Comparison of ENCODE assay signal across 22 cellular contexts in the genomic region with DNA sequence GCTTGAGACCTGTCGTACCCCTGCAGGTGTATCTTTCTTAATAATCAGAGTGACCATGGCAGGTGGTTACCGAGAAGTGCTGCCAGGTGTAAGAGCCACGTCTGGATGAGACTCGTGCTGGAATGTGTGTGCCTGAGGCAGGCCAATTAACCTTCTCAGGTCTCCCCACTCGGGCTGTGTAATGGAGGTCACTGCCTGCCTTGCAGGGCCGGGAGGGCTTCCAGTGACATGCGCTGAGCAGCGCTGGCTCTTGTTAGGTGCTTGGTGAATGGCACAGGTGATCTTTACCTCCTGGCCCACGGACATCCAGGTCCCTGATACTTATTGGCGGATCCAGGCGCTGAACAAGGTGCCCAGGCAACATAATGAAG. TPM values are rescaled to one million over a fixed set of nuclear protein-coding genes. Genes with fewer than 3 reads are reported as not detected.
A peak's percentile ranks its signal among the peaks of the same experiment; 100 is the strongest.
DNase-seq lines count a peak whose midpoint lies in the region; ATAC-seq and TF ChIP-seq lines count a peak whose summit lies in the region.
"Had no signal": no experiment of that assay in that cellular context is flagged by ENCODE, and none has a peak within 500 bp of the region (broad histone marks: within the 10 kb centered on the region; RNA-seq: fewer than 3 reads in every experiment).

No MANE protein-coding gene starts in this region.

- H3K4me1 Mint-ChIP-seq in central memory CD8-positive, alpha-beta T cell = peaks cover 42% of the 10 kb centered on the region
- peaks cover 21% of the 10 kb centered on the region for H3K4me1 Mint-ChIP-seq in progenitor cell of endocrine pancreas (ENCODE audit: low read depth)
- H3K4me1 Mint-ChIP-seq in CD4-positive, alpha-beta T cell (ENCODE audit: low read depth) = peaks cover 7% of the 10 kb centered on the region

- no peaks in the 10 kb centered on the region for H3K27me3 Mint-ChIP-seq in central memory CD8-positive, alpha-beta T cell
- H3K27me3 Mint-ChIP-seq in progenitor cell of endocrine pancreas = no peaks in the 10 kb centered on the region
- peaks cover 6% of the 10 kb centered on the region for H3K27me3 Mint-ChIP-seq in CD4-positive, alpha-beta T cell
- H3K27me3 Mint-ChIP-seq: memory B cell, T-helper 17 cell had no signal

- no peaks in the 10 kb centered on the region for H3K9me3 Mint-ChIP-seq in central memory CD8-positive, alpha-beta T cell
- H3K9me3 Mint-ChIP-seq in progenitor cell of endocrine pancreas (ENCODE audit: low read depth) = no peaks in the 10 kb centered on the region
- H3K9me3 Mint-ChIP-seq in CD4-positive, alpha-beta T cell = no peaks in the 10 kb centered on the region
- H3K9me3 Mint-ChIP-seq: activated T-cell treated with anti-CD3 and anti-CD28 coated beads, Interleukin-2, amount 50 U/mL, for 4 hours; memory B cell had no signal

- no peaks in the 10 kb centered on the region for H3K9me3 ChIP-seq in CD4-positive, alpha-beta T cell (ENCODE audit: control insufficient read depth, low read length)
- H3K9me3 ChIP-seq: ascending aorta, SJCRH30, spleen had no signal

- DNase-seq in DMS79 treated with DMSO at 0.1 percent for 48 hours (lab: John Stamatoyannopoulos, UW) = peak; percentile 22
- DNase-seq in DMS79 (lab: John Stamatoyannopoulos, UW) = no peak
- peak; percentile 34 for DNase-seq in NCI-H2029 (lab: John Stamatoyannopoulos, UW)
- no peak for DNase-seq in central memory CD8-positive, alpha-beta T cell (ENCODE audit: low spot score in 2 of 2)
- no peak for DNase-seq in progenitor cell of endocrine pancreas (ENCODE audit: low spot score, unreplicated experiment)
- no peak for DNase-seq in NCI-H1436 treated with DMSO at 0.1 percent for 48 hours (lab: John Stamatoyannopoulos, UW)
- DNase-seq in CD4-positive, alpha-beta T cell = no peak
- DNase-seq: activated CD8-positive, alpha-beta T cell treated with anti-CD3 and anti-CD28 coated beads, Interleukin-2, amount 10 ng/mL, durations not matched to agents 7 days and 5 days; activated naive CD4-positive, alpha-beta T cell treated with anti-CD3 and anti-CD28 coated beads, Interleukin-2, amount 50 U/mL, for 16 hours; activated T-cell treated with anti-CD3 and anti-CD28 coated beads, Interleukin-2, amount 50 U/mL, for 4 hours; C1 segment of cervical spinal cord; Karpas-422; kidney; NCI-H1092 treated with DMSO at 0.1 percent for 48 hours; NCI-H446 treated with DMSO at 0.1 percent for 48 hours; SJCRH30; spleen; T-helper 17 cell had no signal

- no peak overlapping the region for H3K4me3 Mint-ChIP-seq in central memory CD8-positive, alpha-beta T cell
- H3K4me3 Mint-ChIP-seq in progenitor cell of endocrine pancreas (ENCODE audit: low read depth) = no peak overlapping the region
- no peak overlapping the region for H3K4me3 Mint-ChIP-seq in CD4-positive, alpha-beta T cell
- H3K4me3 Mint-ChIP-seq: activated CD8-positive, alpha-beta T cell treated with anti-CD3 and anti-CD28 coated beads, Interleukin-2, amount 10 ng/mL, durations not matched to agents 7 days and 5 days; activated T-cell treated with anti-CD3 and anti-CD28 coated beads, Interleukin-2, amount 50 U/mL, for 4 hours; memory B cell; T-helper 17 cell had no signal

- H3K36me3 Mint-ChIP-seq in central memory CD8-positive, alpha-beta T cell (ENCODE audit: insufficient read depth) = peaks cover 6% of the 10 kb centered on the region
- no peaks in the 10 kb centered on the region for H3K36me3 Mint-ChIP-seq in progenitor cell of endocrine pancreas (ENCODE audit: insufficient read depth)
- no peaks in the 10 kb centered on the region for H3K36me3 Mint-ChIP-seq in CD4-positive, alpha-beta T cell (ENCODE audit: low read depth)
- H3K36me3 Mint-ChIP-seq: memory B cell had no signal

- POLR2A ChIA-PET in CD4-positive, alpha-beta T cell (lab: Charles Lee) = no interaction called here

- ATAC-seq in central memory CD8-positive, alpha-beta T cell (replicated peaks; ENCODE audit: extremely low read depth, poor library complexity, severe bottlenecking) = no peak
- no peak for ATAC-seq in CD4-positive, alpha-beta T cell (ENCODE audit: poor library complexity)
- no peak for ATAC-seq in GM21515 (IDR thresholded peaks at IDR 0.05; ENCODE audit: unreplicated experiment)
- ATAC-seq: activated CD8-positive, alpha-beta T cell treated with anti-CD3 and anti-CD28 coated beads, Interleukin-2, amount 10 ng/mL, durations not matched to agents 7 days and 5 days; activated T-cell treated with anti-CD3 and anti-CD28 coated beads, Interleukin-2, amount 50 U/mL, for 4 hours; T-helper 17 cell had no signal

- H3K27ac Mint-ChIP-seq in central memory CD8-positive, alpha-beta T cell (ENCODE audit: low read depth) = peak overlapping the region; percentile 84
- H3K27ac Mint-ChIP-seq in progenitor cell of endocrine pancreas = peak overlapping the region; percentile 46
- no peak overlapping the region for H3K27ac Mint-ChIP-seq in CD4-positive, alpha-beta T cell
- H3K27ac Mint-ChIP-seq: activated CD8-positive, alpha-beta T cell treated with anti-CD3 and anti-CD28 coated beads, Interleukin-2, amount 10 ng/mL, durations not matched to agents 7 days and 5 days; memory B cell; T-helper 17 cell had no signal

- CTCF ChIA-PET in CD4-positive, alpha-beta T cell (lab: Charles Lee) = interaction anchor here (2.9 kb wide), 1 partner anchor 188 kb away, joined by 28 read pairs; no protein-coding TSS in a partner anchor

- TF ChIP-seq CTCF in progenitor cell of endocrine pancreas (IDR thresholded peaks at IDR 0.05; ENCODE audit: unreplicated experiment) = no peak
- TF ChIP-seq CTCF in CD4-positive, alpha-beta T cell (IDR thresholded peaks at IDR 0.05) = no peak

- no peaks in the 10 kb centered on the region for H3K27me3 ChIP-seq in CD4-positive, alpha-beta T cell (ENCODE audit: control insufficient read depth, insufficient read depth, low read length)
- H3K27me3 ChIP-seq: ascending aorta, hepatocyte, SJCRH30 had no signal

- no peak overlapping the region for H3K27ac ChIP-seq in CD4-positive, alpha-beta T cell (ENCODE audit: low read depth, low read length)
- H3K27ac ChIP-seq: ascending aorta, hepatocyte, SJCRH30 had no signal

- intact Hi-C loops in CD4-positive, alpha-beta T cell (cut with DNase I, micrococcal nuclease) = no loop called here

RNA-seq across cellular contexts. Expression of a gene that starts 4.6 kb away (rescaled TPM):
- 136 and 143 TPM in 2 replicates for total RNA-seq in progenitor cell of endocrine pancreas
- total RNA-seq in CD4-positive, alpha-beta T cell = 10 to 100 TPM; 11.7 to 13.7 TPM

Comparison
In these comparisons a context has a peak if more than half of its experiments do, and no peak if none do; other contexts are left out.
1. DNase-seq: peak in DMS79 treated with DMSO at 0.1 percent for 48 hours (single experiment) and NCI-H2029 (single experiment); none in DMS79 (single experiment), central memory CD8-positive, alpha-beta T cell (0 of 2), progenitor cell of endocrine pancreas (single experiment), NCI-H1436 treated with DMSO at 0.1 percent for 48 hours (single experiment) and CD4-positive, alpha-beta T cell (0 of 10).